In the genomic region with DNA sequence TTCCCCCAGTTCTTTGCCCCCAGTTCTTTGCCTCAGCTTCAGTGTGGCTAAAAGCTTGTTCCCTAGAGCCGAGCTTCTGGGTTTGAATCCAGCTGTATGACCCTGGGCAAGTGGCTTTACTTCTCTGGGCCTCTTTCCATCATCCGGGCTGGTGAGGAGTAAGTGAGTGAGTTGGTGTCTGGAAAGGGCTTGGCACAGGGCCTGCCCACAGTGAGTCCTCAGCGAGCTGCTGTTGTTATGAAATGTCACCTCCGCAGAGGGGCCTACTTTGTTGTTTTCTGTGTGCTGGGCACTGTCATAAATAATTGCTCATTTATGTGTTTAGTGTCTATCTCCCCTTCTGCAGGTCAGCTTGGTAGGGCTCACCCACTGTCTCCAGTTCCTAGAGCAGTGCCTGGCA, we compare ENCODE assay signal across 10 cellular contexts. TPM values are rescaled to one million over a fixed set of nuclear protein-coding genes. Genes with fewer than 3 reads are reported as not detected.
DNase-seq lines count a peak whose midpoint lies in the region; ATAC-seq and TF ChIP-seq lines count a peak whose summit lies in the region.
"Had no signal": no experiment of that assay in that cellular context is flagged by ENCODE, and none has a peak within 500 bp of the region (broad histone marks: within the 10 kb centered on the region; RNA-seq: fewer than 3 reads in every experiment).

No MANE protein-coding gene starts in this region.

- peak overlapping the region; percentile 52 for H3K4me3 Mint-ChIP-seq in stimulated activated naive CD8-positive, alpha-beta T cell treated with anti-CD3 and anti-CD28 coated beads, Interleukin-15, Interleukin-2, amounts not matched to agents 100 ng/mL and 50 ng/mL, for 24 hours
- H3K4me3 Mint-ChIP-seq in activated T-helper 2 cell treated with anti-CD3 and anti-CD28 coated beads, Interferon-gamma antibody, Interleukin-2, Interleukin-4, amounts not matched to agents 10 μg/mL and 5 μg/mL and 100 μg/mL, durations not matched to agents 14 hours and 24 hours and 36 hours (ENCODE audit: low read depth) = no peak overlapping the region

- H3K9me2 ChIP-seq in hepatocyte (replicated peaks; ENCODE audit: insufficient read depth) = no peaks in the 10 kb centered on the region

- H3K4me2 ChIP-seq in hepatocyte = no peak overlapping the region

- no peaks in the 10 kb centered on the region for H3K9me3 Mint-ChIP-seq in stimulated activated naive CD8-positive, alpha-beta T cell treated with anti-CD3 and anti-CD28 coated beads, Interleukin-15, Interleukin-2, amounts not matched to agents 100 ng/mL and 50 ng/mL, for 24 hours
- no peaks in the 10 kb centered on the region for H3K9me3 Mint-ChIP-seq in activated T-helper 2 cell treated with anti-CD3 and anti-CD28 coated beads, Interferon-gamma antibody, Interleukin-2, Interleukin-4, amounts not matched to agents 10 μg/mL and 5 μg/mL and 100 μg/mL, durations not matched to agents 14 hours and 24 hours and 36 hours

- H3K27me3 Mint-ChIP-seq in stimulated activated naive CD8-positive, alpha-beta T cell treated with anti-CD3 and anti-CD28 coated beads, Interleukin-15, Interleukin-2, amounts not matched to agents 100 ng/mL and 50 ng/mL, for 24 hours = no peaks in the 10 kb centered on the region
- H3K27me3 Mint-ChIP-seq in activated T-helper 2 cell treated with anti-CD3 and anti-CD28 coated beads, Interferon-gamma antibody, Interleukin-2, Interleukin-4, amounts not matched to agents 10 μg/mL and 5 μg/mL and 100 μg/mL, durations not matched to agents 14 hours and 24 hours and 36 hours (ENCODE audit: low read depth) = no peaks in the 10 kb centered on the region

- no peak for TF ChIP-seq CTCF in hepatocyte (IDR thresholded peaks at IDR 0.05; ENCODE audit: poor library complexity)
- TF ChIP-seq CTCF in upper lobe of right lung (IDR thresholded peaks at IDR 0.05) = no peak

- H3K4me1 ChIP-seq in hepatocyte (ENCODE audit: insufficient read depth) = peaks cover 32% of the 10 kb centered on the region
- peaks cover 92% of the 10 kb centered on the region for H3K4me1 ChIP-seq in upper lobe of right lung

- H3K4me1 Mint-ChIP-seq in stimulated activated naive CD8-positive, alpha-beta T cell treated with anti-CD3 and anti-CD28 coated beads, Interleukin-15, Interleukin-2, amounts not matched to agents 100 ng/mL and 50 ng/mL, for 24 hours (ENCODE audit: low read depth) = peaks cover 72% of the 10 kb centered on the region
- H3K4me1 Mint-ChIP-seq in activated T-helper 2 cell treated with anti-CD3 and anti-CD28 coated beads, Interferon-gamma antibody, Interleukin-2, Interleukin-4, amounts not matched to agents 10 μg/mL and 5 μg/mL and 100 μg/mL, durations not matched to agents 14 hours and 24 hours and 36 hours (ENCODE audit: low read depth) = peaks cover 54% of the 10 kb centered on the region

- peak overlapping the region; percentile 4 for H3K27ac ChIP-seq in hepatocyte
- peak overlapping the region; percentile 89 for H3K27ac ChIP-seq in upper lobe of right lung

- no peak overlapping the region for H2AFZ ChIP-seq in hepatocyte

- WGBS in hepatocyte (ENCODE audit: low lambda C conversion rate, missing lambda C conversion rate) = 82% methylated on average over 4 of the region's 4 CpGs

- no peak overlapping the region for H3K4me3 ChIP-seq in hepatocyte
- H3K4me3 ChIP-seq in upper lobe of right lung = no peak overlapping the region

- H3K36me3 ChIP-seq in hepatocyte (replicated peaks; ENCODE audit: insufficient read depth, low read depth) (no peaks in the 10 kb centered on the region), upper lobe of right lung (no peaks in the 10 kb centered on the region)

- peaks cover 14% of the 10 kb centered on the region for H3K36me3 Mint-ChIP-seq in stimulated activated naive CD8-positive, alpha-beta T cell treated with anti-CD3 and anti-CD28 coated beads, Interleukin-15, Interleukin-2, amounts not matched to agents 100 ng/mL and 50 ng/mL, for 24 hours (ENCODE audit: low read depth)
- peaks cover 10% of the 10 kb centered on the region for H3K36me3 Mint-ChIP-seq in activated T-helper 2 cell treated with anti-CD3 and anti-CD28 coated beads, Interferon-gamma antibody, Interleukin-2, Interleukin-4, amounts not matched to agents 10 μg/mL and 5 μg/mL and 100 μg/mL, durations not matched to agents 14 hours and 24 hours and 36 hours (ENCODE audit: low read depth)

- peaks cover 24% of the 10 kb centered on the region for H4K20me1 ChIP-seq in hepatocyte (ENCODE audit: insufficient read depth, poor library complexity, severe bottlenecking)

- no peaks in the 10 kb centered on the region for H3K27me3 ChIP-seq in hepatocyte
- H3K27me3 ChIP-seq in upper lobe of right lung = no peaks in the 10 kb centered on the region

- peak overlapping the region; percentile 93 for H3K27ac Mint-ChIP-seq in stimulated activated naive CD8-positive, alpha-beta T cell treated with anti-CD3 and anti-CD28 coated beads, Interleukin-15, Interleukin-2, amounts not matched to agents 100 ng/mL and 50 ng/mL, for 24 hours
- peak overlapping the region; percentile 57 for H3K27ac Mint-ChIP-seq in activated T-helper 2 cell treated with anti-CD3 and anti-CD28 coated beads, Interferon-gamma antibody, Interleukin-2, Interleukin-4, amounts not matched to agents 10 μg/mL and 5 μg/mL and 100 μg/mL, durations not matched to agents 14 hours and 24 hours and 36 hours

- intact Hi-C loops in activated T-helper 2 cell treated with anti-CD3 and anti-CD28 coated beads, Interferon-gamma antibody, Interleukin-2, Interleukin-4, amounts not matched to agents 10 μg/mL and 5 μg/mL and 100 μg/mL, durations not matched to agents 14 hours and 24 hours and 36 hours (cut with micrococcal nuclease) = no loop called here
- intact Hi-C loops in upper lobe of right lung (cut with DNase I) = no loop called here

- no peak for DNase-seq in stimulated activated naive CD8-positive, alpha-beta T cell treated with anti-CD3 and anti-CD28 coated beads, Interleukin-15, Interleukin-2, amounts not matched to agents 100 U/mL and 50 U/mL, for 24 hours
- no peak for DNase-seq in activated T-helper 2 cell treated with anti-CD3 and anti-CD28 coated beads, Interferon-gamma antibody, Interleukin-2, Interleukin-4, amounts not matched to agents 10 μg/mL and 5 μg/mL and 100 μg/mL, durations not matched to agents 14 hours and 24 hours and 36 hours (ENCODE audit: low spot score)
- DNase-seq in hepatocyte (ENCODE audit: low spot score) (no peak), upper lobe of right lung (peak; percentile 79), left lobe of liver (ENCODE audit: low spot score) (no peak), OCI-M2 (lab: John Stamatoyannopoulos, UW; ENCODE audit: unreplicated experiment) (no peak), superior temporal gyrus (ENCODE audit: extremely low spot score) (no peak)
- DNase-seq: GDM1, occipital lobe had no signal

- peaks cover 83% of the 10 kb centered on the region for H3K79me2 ChIP-seq in hepatocyte

- H3K9me3 ChIP-seq in hepatocyte (ENCODE audit: low read depth) = no peaks in the 10 kb centered on the region
- no peaks in the 10 kb centered on the region for H3K9me3 ChIP-seq in upper lobe of right lung

- ATAC-seq in stimulated activated naive CD8-positive, alpha-beta T cell treated with anti-CD3 and anti-CD28 coated beads, Interleukin-15, Interleukin-2, amounts not matched to agents 100 U/mL and 50 U/mL, for 24 hours = no peak
- peak; percentile 1 for ATAC-seq in upper lobe of right lung
- ATAC-seq in left lobe of liver = no peak

RNA-seq across cellular contexts. Expression of gene SLC6A6, which starts 31.7 kb away (rescaled TPM):
- 55.1 and 55.8 TPM in 2 replicates for total RNA-seq in activated T-helper 2 cell treated with anti-CD3 and anti-CD28 coated beads, Interferon-gamma antibody, Interleukin-2, Interleukin-4, amounts not matched to agents 10 μg/mL and 5 μg/mL and 100 μg/mL, durations not matched to agents 14 hours and 24 hours and 36 hours
- total RNA-seq in hepatocyte (57.1 and 58.9 TPM in 2 replicates), upper lobe of right lung (54.3 TPM), left lobe of liver (3.2 TPM)
- 30.7 and 31.8 TPM in 2 replicates for polyA plus RNA-seq in hepatocyte

Comparison
In these comparisons a context has a peak if more than half of its experiments do, and no peak if none do; other contexts are left out.
1. RNA of gene SLC6A6, which starts 31.7 kb away (total RNA-seq): 57.1 to 58.9 TPM in hepatocyte, 55.1 to 55.8 TPM in activated T-helper 2 cell treated with anti-CD3 and anti-CD28 coated beads, Interferon-gamma antibody, Interleukin-2, Interleukin-4, amounts not matched to agents 10 μg/mL and 5 μg/mL and 100 μg/mL, durations not matched to agents 14 hours and 24 hours and 36 hours and 54.3 TPM in upper lobe of right lung (single experiment); 3.2 TPM in left lobe of liver (single experiment); every median in the first group is over 10 times any median in the second.